ENCODE assay signal across 9 cellular contexts in the genomic region with DNA sequence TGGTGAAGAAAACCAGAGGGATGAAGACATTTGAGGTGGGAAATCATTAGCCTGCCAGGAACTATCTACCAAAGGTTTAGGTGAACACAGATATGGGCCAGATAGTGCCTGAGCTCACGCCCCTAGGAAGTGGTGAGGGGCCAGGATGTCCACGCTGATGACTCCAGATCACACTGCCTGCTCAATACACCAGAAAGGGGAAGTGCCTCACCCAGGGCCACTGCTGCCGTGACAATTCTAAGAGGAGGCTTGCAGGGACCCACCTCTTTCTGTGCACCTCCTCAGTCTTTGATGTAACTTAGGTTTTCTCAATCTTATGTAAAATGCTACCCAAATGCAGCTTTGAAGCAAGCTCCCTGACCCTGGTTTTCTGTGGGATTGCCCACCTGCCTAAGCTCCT. TPM values are rescaled to one million over a fixed set of nuclear protein-coding genes. Genes with fewer than 3 reads are reported as not detected.
A peak's percentile ranks its signal among the peaks of the same experiment; 100 is the strongest.
DNase-seq lines count a peak whose midpoint lies in the region; ATAC-seq and TF ChIP-seq lines count a peak whose summit lies in the region.
"Had no signal": no experiment of that assay in that cellular context is flagged by ENCODE, and none has a peak within 500 bp of the region (broad histone marks: within the 10 kb centered on the region; RNA-seq: fewer than 3 reads in every experiment).

No MANE protein-coding gene starts in this region.

- H3K4me1 Mint-ChIP-seq in CD4-positive, CD25-positive, alpha-beta regulatory T cell = peaks cover 9 to 24% (median 20%) of the 10 kb centered on the region in 4 donors

- no peak overlapping the region for H3K4me3 ChIP-seq in CD4-positive, CD25-positive, alpha-beta regulatory T cell (ENCODE audit: low read depth, low read length)
- H3K4me3 ChIP-seq in NB4 (ENCODE audit: low read depth, low read length) (no peak overlapping the region), ascending aorta (no peak overlapping the region)
- no peak overlapping the region for H3K4me3 ChIP-seq in effector memory CD4-positive, alpha-beta T cell (ENCODE audit: insufficient read depth, low read depth, low read length, poor library complexity, severe bottlenecking)

- H3K27ac Mint-ChIP-seq in CD4-positive, CD25-positive, alpha-beta regulatory T cell = peak overlapping the region; percentile 73 to 87 (median 81)

- no peak for TF ChIP-seq CTCF in NB4 (IDR thresholded peaks at IDR 0.05; ENCODE audit: low read depth, low read length)
- no peak for TF ChIP-seq CTCF in ascending aorta (IDR thresholded peaks at IDR 0.05)

- peak overlapping the region; percentile 44 for H3K27ac ChIP-seq in CD4-positive, CD25-positive, alpha-beta regulatory T cell (ENCODE audit: insufficient read depth, low read length, poor library complexity, severe bottlenecking)
- H3K27ac ChIP-seq in effector memory CD4-positive, alpha-beta T cell (ENCODE audit: insufficient read depth, low read length, poor library complexity, severe bottlenecking) = peak overlapping the region; percentile 40
- no peak overlapping the region for H3K27ac ChIP-seq in ascending aorta

- H3K9me3 Mint-ChIP-seq in CD4-positive, CD25-positive, alpha-beta regulatory T cell = no peaks in the 10 kb centered on the region

- no peaks in the 10 kb centered on the region for H3K36me3 ChIP-seq in CD4-positive, CD25-positive, alpha-beta regulatory T cell (ENCODE audit: control insufficient read depth, insufficient read depth, low read length)
- H3K36me3 ChIP-seq in effector memory CD4-positive, alpha-beta T cell (ENCODE audit: control insufficient read depth, insufficient read depth, low read length) = no peaks in the 10 kb centered on the region
- peaks cover 4 to 11% of the 10 kb centered on the region in 2 donors for H3K36me3 ChIP-seq in ascending aorta

- no peak for TF ChIP-seq POLR2A in NB4 (IDR thresholded peaks at IDR 0.05; ENCODE audit: extremely low read depth, insufficient read length)

- H3K27me3 Mint-ChIP-seq in CD4-positive, CD25-positive, alpha-beta regulatory T cell = no peaks in the 10 kb centered on the region

- H3K36me3 Mint-ChIP-seq in CD4-positive, CD25-positive, alpha-beta regulatory T cell = no peaks in the 10 kb centered on the region

- DNase-seq in CD4-positive, CD25-positive, alpha-beta regulatory T cell = peak in 2 of 3 donors; percentile 34 to 93
- peak; percentile 94 for DNase-seq in NB4 (ENCODE audit: low read depth)
- peak in 1 of 3 donors; percentile 22 for DNase-seq in effector memory CD4-positive, alpha-beta T cell
- DNase-seq in NCI-H2029 (lab: John Stamatoyannopoulos, UW) = no peak
- no peak for DNase-seq in ascending aorta (ENCODE audit: low spot score in 2 of 2)
- no peak for DNase-seq in DMS79 treated with DMSO at 0.1 percent for 48 hours (lab: John Stamatoyannopoulos, UW)
- DNase-seq in retina = no peak

- no peaks in the 10 kb centered on the region for H3K27me3 ChIP-seq in CD4-positive, CD25-positive, alpha-beta regulatory T cell (ENCODE audit: control insufficient read depth, insufficient read depth, low read length)
- H3K27me3 ChIP-seq in effector memory CD4-positive, alpha-beta T cell (replicated peaks; ENCODE audit: control insufficient read depth, insufficient read depth, low read length, poor library complexity, severe bottlenecking) = no peaks in the 10 kb centered on the region
- H3K27me3 ChIP-seq in ascending aorta = no peaks in the 10 kb centered on the region

- peak overlapping the region in 1 of 4 donors; percentile 50 for H3K4me3 Mint-ChIP-seq in CD4-positive, CD25-positive, alpha-beta regulatory T cell

- H3K4me1 ChIP-seq in CD4-positive, CD25-positive, alpha-beta regulatory T cell (ENCODE audit: control insufficient read depth, insufficient read depth, low read length, poor library complexity, severe bottlenecking) = peaks cover 19% of the 10 kb centered on the region
- peaks cover 17% of the 10 kb centered on the region for H3K4me1 ChIP-seq in effector memory CD4-positive, alpha-beta T cell (ENCODE audit: control insufficient read depth, insufficient read depth, low read length, poor library complexity, severe bottlenecking)
- peaks cover 2 to 4% of the 10 kb centered on the region in 2 donors for H3K4me1 ChIP-seq in ascending aorta

- intact Hi-C loops in ascending aorta (cut with DNase I) = loop anchor here (5.0 kb wide), 1 partner anchor 65 kb away; no protein-coding TSS in a partner anchor

- no peaks in the 10 kb centered on the region for H3K9me3 ChIP-seq in CD4-positive, CD25-positive, alpha-beta regulatory T cell (ENCODE audit: control insufficient read depth in 2 of 2, low read length in 2 of 2)
- H3K9me3 ChIP-seq in effector memory CD4-positive, alpha-beta T cell (ENCODE audit: control insufficient read depth, low read length) = no peaks in the 10 kb centered on the region
- H3K9me3 ChIP-seq in ascending aorta = no peaks in the 10 kb centered on the region

- ATAC-seq in CD4-positive, CD25-positive, alpha-beta regulatory T cell (ENCODE audit: low read depth in 2 of 2) = peak; percentile 86 to 92
- peak; percentile 65 for ATAC-seq in GM19395 (IDR thresholded peaks at IDR 0.05; ENCODE audit: unreplicated experiment)

RNA-seq across cellular contexts. Expression of a gene that starts 5.4 kb away (rescaled TPM):
- total RNA-seq in CD4-positive, CD25-positive, alpha-beta regulatory T cell = 0.27 TPM
- polyA plus RNA-seq in CD4-positive, CD25-positive, alpha-beta regulatory T cell = not detected
- total RNA-seq in ascending aorta = 0.21 TPM
- total RNA-seq: HT1080 had no signal

RNA-seq across cellular contexts. Expression of a gene that starts 13.7 kb away (rescaled TPM):
- 115 TPM for total RNA-seq in CD4-positive, CD25-positive, alpha-beta regulatory T cell
- 1 to 10 TPM; 1.4 to 2.6 (median 1.5) TPM for polyA plus RNA-seq in CD4-positive, CD25-positive, alpha-beta regulatory T cell
- 353 TPM for total RNA-seq in ascending aorta

Comparison
In these comparisons a context has a peak if more than half of its experiments do, and no peak if none do; other contexts are left out.
1. DNase-seq: peak in CD4-positive, CD25-positive, alpha-beta regulatory T cell (2 of 3) and NB4 (single experiment); none in NCI-H2029 (single experiment), ascending aorta (0 of 2), DMS79 treated with DMSO at 0.1 percent for 48 hours (single experiment) and retina (single experiment).
2. H3K27ac ChIP-seq: peak in CD4-positive, CD25-positive, alpha-beta regulatory T cell (single experiment) and effector memory CD4-positive, alpha-beta T cell (single experiment); none in ascending aorta (0 of 2).